In genomic region chr3:101680466-101680865, GRCh38 we compare ENCODE assay signal across 19 cellular contexts. TPM values are rescaled to one million over a fixed set of nuclear protein-coding genes. Genes with fewer than 3 reads are reported as not detected.
DNase-seq lines count a peak whose midpoint lies in the region; ATAC-seq, FAIRE-seq and TF ChIP-seq lines count a peak whose summit lies in the region.
"Had no signal": no experiment of that assay in that cellular context is flagged by ENCODE, and none has a peak within 500 bp of the region (broad histone marks: within the 10 kb centered on the region; RNA-seq: fewer than 3 reads in every experiment).

No MANE protein-coding gene starts in this region.

- peaks cover 31% of the 10 kb centered on the region for H3K4me1 Mint-ChIP-seq in central memory CD8-positive, alpha-beta T cell
- peaks cover 14% of the 10 kb centered on the region for H3K4me1 Mint-ChIP-seq in type B pancreatic cell (ENCODE audit: unreplicated experiment)

- H2AFZ ChIP-seq in HepG2 (ENCODE audit: low read length) (no peak overlapping the region), PC-9 (no peak overlapping the region)

- peaks cover 9 to 36% of the 10 kb centered on the region in 2 experiments for H3K36me3 ChIP-seq in HepG2 (replicated peaks in 1 of 2; ENCODE audit: control insufficient read depth in 1 of 2, insufficient read depth in 2 of 2, low read length in 2 of 2)
- peaks cover 12 to 50% (median 33%) of the 10 kb centered on the region in 4 donors for H3K36me3 ChIP-seq in right lobe of liver
- peaks cover 54% of the 10 kb centered on the region for H3K36me3 ChIP-seq in PC-9 (ENCODE audit: low read depth)

- H3K27me3 ChIP-seq in HepG2 (ENCODE audit: control insufficient read depth in 1 of 2, insufficient read depth in 2 of 2, low read length in 2 of 2): no peaks in the 10 kb centered on the region; a peak in 1 of 5 replicates
- no peaks in the 10 kb centered on the region for H3K27me3 ChIP-seq in right lobe of liver
- no peaks in the 10 kb centered on the region for H3K27me3 ChIP-seq in PC-9 (ENCODE audit: insufficient read depth, low read depth)
- H3K27me3 ChIP-seq: tibial artery had no signal

- CTCF ChIA-PET in HepG2 (lab: Yijun Ruan, JAX; ENCODE audit: low intra/inter-chr PET ratio, low total read pairs): no interaction called here
- CTCF ChIA-PET in PC-9 (lab: Charles Lee): no interaction called here

- H4K20me1 ChIP-seq in HepG2 (ENCODE audit: insufficient read depth, low read length): peaks cover 42% of the 10 kb centered on the region
- H4K20me1 ChIP-seq in PC-9 (ENCODE audit: insufficient read depth): peaks cover 58% of the 10 kb centered on the region

- H3K27ac Mint-ChIP-seq in central memory CD8-positive, alpha-beta T cell (ENCODE audit: low read depth): peak overlapping the region; percentile 3
- peak overlapping the region; percentile 22 for H3K27ac Mint-ChIP-seq in type B pancreatic cell
- H3K27ac Mint-ChIP-seq: CD8-positive, alpha-beta T cell had no signal

- ATAC-seq in HepG2 (no peak), right lobe of liver (no peak), GM21717 (IDR thresholded peaks at IDR 0.05; ENCODE audit: unreplicated experiment) (no peak)
- no peak for ATAC-seq in central memory CD8-positive, alpha-beta T cell (replicated peaks; ENCODE audit: extremely low read depth, poor library complexity, severe bottlenecking)
- ATAC-seq: CD8-positive, alpha-beta T cell; sciatic nerve; stimulated activated naive CD8-positive, alpha-beta T cell treated with anti-CD3 and anti-CD28 coated beads, Interleukin-15, Interleukin-2, amounts not matched to agents 100 U/mL and 50 U/mL, for 24 hours had no signal

- peaks cover 59% of the 10 kb centered on the region for H3K36me3 Mint-ChIP-seq in central memory CD8-positive, alpha-beta T cell (ENCODE audit: insufficient read depth)
- H3K36me3 Mint-ChIP-seq in type B pancreatic cell: peaks cover 28% of the 10 kb centered on the region

- H3K9me3 Mint-ChIP-seq in central memory CD8-positive, alpha-beta T cell: no peaks in the 10 kb centered on the region
- H3K9me3 Mint-ChIP-seq in type B pancreatic cell: no peaks in the 10 kb centered on the region
- H3K9me3 Mint-ChIP-seq: CD8-positive, alpha-beta T cell had no signal

- no peak for FAIRE-seq in HepG2 (lab: Jason Lieb, UNC)
- FAIRE-seq: endometrium had no signal

- POLR2A ChIA-PET in HepG2 (lab: Yijun Ruan, JAX): no interaction called here
- POLR2A ChIA-PET in PC-9 (lab: Charles Lee; ENCODE audit: unreplicated experiment): interaction anchor here (0.7 to 0.8 kb wide), 3 partner anchors 12 to 1218 kb away, joined by 3 to 9 read pairs (median 7); no protein-coding TSS in a partner anchor

- TF ChIP-seq RAD21 in HepG2 (CRISPR knock-in tag; IDR thresholded peaks at IDR 0.05): no peak

- H3K9me2 ChIP-seq in PC-9 (ENCODE audit: insufficient read depth): no peaks in the 10 kb centered on the region

- no peak for TF ChIP-seq CTCF in HepG2 (CRISPR knock-in tag; IDR thresholded peaks at IDR 0.05)
- TF ChIP-seq CTCF in right lobe of liver (IDR thresholded peaks at IDR 0.05): no peak
- no peak for TF ChIP-seq CTCF in PC-9 (conservative IDR thresholded peaks at IDR 0.05)
- no peak for TF ChIP-seq CTCF in type B pancreatic cell (conservative IDR thresholded peaks at IDR 0.05)

- WGBS in HepG2 (ENCODE audit: low lambda C conversion rate): 98% methylated on average over 4 of the region's 4 CpGs
- WGBS in right lobe of liver (ENCODE audit: insufficient coverage, low coverage, low lambda C conversion rate, missing lambda C conversion rate): 83% methylated on average over 4 of the region's 4 CpGs

- H3K9me3 ChIP-seq in HepG2 (ENCODE audit: low read length): no peaks in the 10 kb centered on the region
- H3K9me3 ChIP-seq in right lobe of liver: no peaks in the 10 kb centered on the region
- no peaks in the 10 kb centered on the region for H3K9me3 ChIP-seq in PC-9 (ENCODE audit: insufficient read depth, low read depth)
- H3K9me3 ChIP-seq: tibial artery had no signal

- DNase-seq in HepG2 (ENCODE audit: low spot score) (no peak), right lobe of liver (no peak), PC-9 (no peak), type B pancreatic cell (ENCODE audit: extremely low spot score, unreplicated experiment) (no peak), NOMO-1 treated with DMSO at 0.1 percent for 48 hours (lab: John Stamatoyannopoulos, UW; ENCODE audit: unreplicated experiment) (no peak)
- DNase-seq in central memory CD8-positive, alpha-beta T cell (ENCODE audit: low spot score in 2 of 2): no peak
- DNase-seq: activated CD4-positive, CD25-positive, alpha-beta regulatory T cell treated with anti-CD3 and anti-CD28 coated beads, Interleukin-2, amount 50 U/mL, for 72 hours; activated effector memory CD4-positive, alpha-beta T cell treated with Interleukin-2 at 50 U/mL for 16 hours; amniotic stem cell; CD8-positive, alpha-beta T cell; DMS153; islet precursor cell; NCI-H2081; NCI-H226; stimulated activated naive CD8-positive, alpha-beta T cell treated with anti-CD3 and anti-CD28 coated beads, Interleukin-15, Interleukin-2, amounts not matched to agents 100 U/mL and 50 U/mL, for 24 hours; tibial artery had no signal

- peaks cover 90% of the 10 kb centered on the region for H3F3A ChIP-seq in PC-9 (ENCODE audit: insufficient read depth, low read depth)

- no peaks in the 10 kb centered on the region for H3K27me3 Mint-ChIP-seq in central memory CD8-positive, alpha-beta T cell
- H3K27me3 Mint-ChIP-seq in type B pancreatic cell: peaks cover 3% of the 10 kb centered on the region

- peaks cover 49% of the 10 kb centered on the region for H3K4me1 ChIP-seq in HepG2 (ENCODE audit: insufficient read depth, low read length)
- H3K4me1 ChIP-seq in right lobe of liver: peaks cover 0 to 37% (median 17%) of the 10 kb centered on the region in 4 donors
- H3K4me1 ChIP-seq in PC-9 (replicated peaks; ENCODE audit: insufficient read depth): peaks cover 44% of the 10 kb centered on the region

- H3K27ac ChIP-seq in HepG2 (ENCODE audit: extremely low read length, insufficient read depth, low read length): no peak overlapping the region
- no peak overlapping the region for H3K27ac ChIP-seq in right lobe of liver
- H3K27ac ChIP-seq in PC-9: peak overlapping the region; percentile 5; the same call in 1 of the 2 replicates
- H3K27ac ChIP-seq: tibial artery had no signal

- in situ Hi-C loops in HepG2 (cut with HindIII; ENCODE audit: extremely low pct_ligation_motif_present, low pct_unique_long_range_greater_than_20kb): no loop called here

- H3K4me3 ChIP-seq in HepG2 (replicated peaks in 1 of 3; ENCODE audit: insufficient read depth in 1 of 3, low read depth in 2 of 3, low read length in 3 of 3) (no peak overlapping the region), right lobe of liver (no peak overlapping the region), PC-9 (no peak overlapping the region)
- H3K4me3 ChIP-seq: tibial artery had no signal

- H3K4me3 Mint-ChIP-seq in central memory CD8-positive, alpha-beta T cell: no peak overlapping the region
- H3K4me3 Mint-ChIP-seq in type B pancreatic cell: no peak overlapping the region
- H3K4me3 Mint-ChIP-seq: CD8-positive, alpha-beta T cell had no signal

- TF ChIP-seq POLR2A in HepG2 (IDR thresholded peaks at IDR 0.05; ENCODE audit: insufficient read depth in 1 of 2, low read depth in 2 of 2, low read length in 2 of 2): peak; percentile 37 to 45; a peak in 3 of 4 replicates
- TF ChIP-seq POLR2A in right lobe of liver (IDR thresholded peaks at IDR 0.05): no peak

- intact Hi-C loops in HepG2 (cut with micrococcal nuclease; ENCODE audit: unreplicated experiment): no loop called here
- intact Hi-C loops in right lobe of liver (cut with DNase I): no loop called here
- intact Hi-C loops in PC-9 (cut with micrococcal nuclease; ENCODE audit: unreplicated experiment): loop anchor here (10.0 kb wide), 2 partner anchors 646 to 1186 kb away; partner anchors contain the start of gene TMEM45A

- peaks cover 33% of the 10 kb centered on the region for H3K79me2 ChIP-seq in HepG2 (ENCODE audit: insufficient read depth, low read length)
- H3K79me2 ChIP-seq in PC-9 (ENCODE audit: low read depth): peaks cover 56% of the 10 kb centered on the region

- no peak for TF ChIP-seq EP300 in HepG2 (IDR thresholded peaks at IDR 0.05; ENCODE audit: low read depth in 2 of 2, low read length in 2 of 2)
- no peak for TF ChIP-seq EP300 in HepG2 (CRISPR knock-in tag; IDR thresholded peaks at IDR 0.05; ENCODE audit: borderline replicate concordance)

- no peak overlapping the region for H3K9ac ChIP-seq in HepG2 (ENCODE audit: insufficient read depth, low read depth, low read length)

- BruUV-seq in HepG2 (replicated peaks; lab: Mats Ljungman, UMichigan) (no TSS peak), PC-9 (replicated peaks; lab: Mats Ljungman, UMichigan) (no TSS peak)

- H3K4me2 ChIP-seq in HepG2 (ENCODE audit: low read depth, low read length): no peak overlapping the region
- H3K4me2 ChIP-seq in PC-9: no peak overlapping the region

RNA-seq across cellular contexts. Expression of gene ZBTB11, which starts 3.5 kb away (rescaled TPM):
- total RNA-seq in HepG2 (2016; rRNA removed; fragmentation: Illumina TruSeq; extraction: Trizol): 18.1 and 24.6 TPM in 2 replicates
- 5.4 and 8.1 TPM in 2 replicates for total RNA-seq in HepG2 (2016; cell fraction: cytosol; rRNA removed; fragmentation: Illumina TruSeq; extraction: Trizol; ENCODE audit: low read depth)
- 17.4 and 24.4 TPM in 2 replicates for total RNA-seq in HepG2 (2016; cell fraction: insoluble cytoplasmic fraction; rRNA removed; fragmentation: Illumina TruSeq; extraction: Trizol)
- total RNA-seq in HepG2 (2016; cell fraction: membrane; rRNA removed; fragmentation: Illumina TruSeq; extraction: Trizol): 6.4 and 7.7 TPM in 2 replicates
- total RNA-seq in HepG2 (2016; cell fraction: nucleus; rRNA removed; fragmentation: Illumina TruSeq; extraction: Trizol): 20.2 and 22.5 TPM in 2 replicates
- 5.2 and 5.9 TPM in 2 replicates for polyA plus RNA-seq in HepG2 (2011; rRNA removed)
- 1.9 and 2.8 TPM in 2 replicates for polyA plus RNA-seq in HepG2 (2011; cell fraction: cytosol; rRNA removed)
- polyA plus RNA-seq in HepG2 (2011; cell fraction: nucleus; rRNA removed): 6.0 and 7.5 TPM in 2 replicates
- 7.3 and 8.2 TPM in 2 replicates for polyA plus RNA-seq in HepG2 (2012)
- 0.27 TPM in 2 replicates for polyA plus RNA-seq in HepG2 (2016; cell fraction: cytosol; fragmentation: Illumina TruSeq; extraction: Trizol; ENCODE audit: low read depth)
- 12.4 and 13.0 TPM in 2 replicates for polyA plus RNA-seq in HepG2 (2016; cell fraction: insoluble cytoplasmic fraction; fragmentation: Illumina TruSeq; extraction: Trizol; ENCODE audit: low read depth)
- 1.3 TPM in 2 replicates for polyA plus RNA-seq in HepG2 (2016; cell fraction: membrane; fragmentation: Illumina TruSeq; extraction: Trizol; ENCODE audit: low read depth)
- polyA plus RNA-seq in HepG2 (2016; cell fraction: nucleus; fragmentation: Illumina TruSeq; extraction: Trizol; ENCODE audit: insufficient read depth, low read depth): 18.0 and 18.7 TPM in 2 replicates
- 7.1 and 9.5 TPM in 2 replicates for polyA minus RNA-seq in HepG2 (2011; rRNA and poly(A)+ RNA removed; ENCODE audit: low replicate concordance)
- polyA minus RNA-seq in HepG2 (2011; cell fraction: cytosol; rRNA and poly(A)+ RNA removed): 11.8 and 14.0 TPM in 2 replicates
- polyA minus RNA-seq in HepG2 (2011; cell fraction: nucleus; rRNA and poly(A)+ RNA removed): 27.7 and 31.0 TPM in 2 replicates
- total RNA-seq in right lobe of liver: 1 to 10 TPM; 5.4 to 8.5 (median 7.9) TPM
- 18.0 and 22.1 TPM in 2 replicates for total RNA-seq in PC-9 (2021)
- total RNA-seq in type B pancreatic cell (ENCODE audit: low replicate concordance): 15.4 and 18.4 TPM in 2 replicates

RNA-seq across cellular contexts. Expression of gene RPL24, which starts 6.1 kb away (rescaled TPM):
- total RNA-seq in HepG2 (2016; rRNA removed; fragmentation: Illumina TruSeq; extraction: Trizol) (1,056 and 1,362 TPM in 2 replicates), right lobe of liver (100 to 1,000 TPM; 336 to 620 (median 364) TPM), PC-9 (2021) (1,834 and 1,944 TPM in 2 replicates), type B pancreatic cell (ENCODE audit: low replicate concordance) (1,197 and 1,373 TPM in 2 replicates)
- total RNA-seq in HepG2 (2016; cell fraction: cytosol; rRNA removed; fragmentation: Illumina TruSeq; extraction: Trizol; ENCODE audit: low read depth): 1,422 and 1,553 TPM in 2 replicates
- total RNA-seq in HepG2 (2016; cell fraction: insoluble cytoplasmic fraction; rRNA removed; fragmentation: Illumina TruSeq; extraction: Trizol): 1,073 and 1,398 TPM in 2 replicates
- 1,942 and 1,946 TPM in 2 replicates for total RNA-seq in HepG2 (2016; cell fraction: membrane; rRNA removed; fragmentation: Illumina TruSeq; extraction: Trizol)
- 372 and 380 TPM in 2 replicates for total RNA-seq in HepG2 (2016; cell fraction: nucleus; rRNA removed; fragmentation: Illumina TruSeq; extraction: Trizol)
- polyA plus RNA-seq in HepG2 (2011; rRNA removed): 1,058 and 1,150 TPM in 2 replicates
- 564 and 1,013 TPM in 2 replicates for polyA plus RNA-seq in HepG2 (2011; cell fraction: cytosol; rRNA removed)
- polyA plus RNA-seq in HepG2 (2011; cell fraction: nucleus; rRNA removed): 191 and 261 TPM in 2 replicates
- polyA plus RNA-seq in HepG2 (2012): 1,418 and 1,581 TPM in 2 replicates
- 1,680 and 1,696 TPM in 2 replicates for polyA plus RNA-seq in HepG2 (2016; cell fraction: cytosol; fragmentation: Illumina TruSeq; extraction: Trizol; ENCODE audit: low read depth)
- 1,319 and 1,459 TPM in 2 replicates for polyA plus RNA-seq in HepG2 (2016; cell fraction: insoluble cytoplasmic fraction; fragmentation: Illumina TruSeq; extraction: Trizol; ENCODE audit: low read depth)
- 1,798 and 1,842 TPM in 2 replicates for polyA plus RNA-seq in HepG2 (2016; cell fraction: membrane; fragmentation: Illumina TruSeq; extraction: Trizol; ENCODE audit: low read depth)
- polyA plus RNA-seq in HepG2 (2016; cell fraction: nucleus; fragmentation: Illumina TruSeq; extraction: Trizol; ENCODE audit: insufficient read depth, low read depth): 641 and 653 TPM in 2 replicates
- 269 and 569 TPM in 2 replicates for polyA minus RNA-seq in HepG2 (2011; rRNA and poly(A)+ RNA removed; ENCODE audit: low replicate concordance)
- polyA minus RNA-seq in HepG2 (2011; cell fraction: cytosol; rRNA and poly(A)+ RNA removed): 209 and 212 TPM in 2 replicates
- polyA minus RNA-seq in HepG2 (2011; cell fraction: nucleus; rRNA and poly(A)+ RNA removed): 213 and 250 TPM in 2 replicates

RNA-seq across cellular contexts. Expression of gene CEP97, which starts 43.9 kb away (rescaled TPM):
- total RNA-seq in HepG2 (2016; rRNA removed; fragmentation: Illumina TruSeq; extraction: Trizol) (6.5 and 10.2 TPM in 2 replicates), right lobe of liver (1 to 10 TPM; 2.2 to 3.8 (median 2.7) TPM), PC-9 (2021) (13.4 and 20.6 TPM in 2 replicates), type B pancreatic cell (ENCODE audit: low replicate concordance) (11.3 and 24.2 TPM in 2 replicates)
- 0.88 and 0.91 TPM in 2 replicates for total RNA-seq in HepG2 (2016; cell fraction: cytosol; rRNA removed; fragmentation: Illumina TruSeq; extraction: Trizol; ENCODE audit: low read depth)
- 6.7 and 10.1 TPM in 2 replicates for total RNA-seq in HepG2 (2016; cell fraction: insoluble cytoplasmic fraction; rRNA removed; fragmentation: Illumina TruSeq; extraction: Trizol)
- 1.4 and 1.5 TPM in 2 replicates for total RNA-seq in HepG2 (2016; cell fraction: membrane; rRNA removed; fragmentation: Illumina TruSeq; extraction: Trizol)
- 6.3 and 6.4 TPM in 2 replicates for total RNA-seq in HepG2 (2016; cell fraction: nucleus; rRNA removed; fragmentation: Illumina TruSeq; extraction: Trizol)
- 0.71 and 0.99 TPM in 2 replicates for polyA plus RNA-seq in HepG2 (2011; rRNA removed)
- polyA plus RNA-seq in HepG2 (2011; cell fraction: cytosol; rRNA removed): 0.43 and 0.78 TPM in 2 replicates
- 0.72 and 2.3 TPM in 2 replicates for polyA plus RNA-seq in HepG2 (2011; cell fraction: nucleus; rRNA removed)
- polyA plus RNA-seq in HepG2 (2012): 1.4 and 1.8 TPM in 2 replicates
- 0.03 and 0.05 TPM in 2 replicates for polyA plus RNA-seq in HepG2 (2016; cell fraction: cytosol; fragmentation: Illumina TruSeq; extraction: Trizol; ENCODE audit: low read depth)
- 2.2 and 2.4 TPM in 2 replicates for polyA plus RNA-seq in HepG2 (2016; cell fraction: insoluble cytoplasmic fraction; fragmentation: Illumina TruSeq; extraction: Trizol; ENCODE audit: low read depth)
- 0.16 and 0.17 TPM in 2 replicates for polyA plus RNA-seq in HepG2 (2016; cell fraction: membrane; fragmentation: Illumina TruSeq; extraction: Trizol; ENCODE audit: low read depth)
- 3.7 and 4.7 TPM in 2 replicates for polyA plus RNA-seq in HepG2 (2016; cell fraction: nucleus; fragmentation: Illumina TruSeq; extraction: Trizol; ENCODE audit: insufficient read depth, low read depth)
- 1.5 and 7.8 TPM in 2 replicates for polyA minus RNA-seq in HepG2 (2011; rRNA and poly(A)+ RNA removed; ENCODE audit: low replicate concordance)
- 3.0 and 4.2 TPM in 2 replicates for polyA minus RNA-seq in HepG2 (2011; cell fraction: cytosol; rRNA and poly(A)+ RNA removed)
- 5.2 and 6.5 TPM in 2 replicates for polyA minus RNA-seq in HepG2 (2011; cell fraction: nucleus; rRNA and poly(A)+ RNA removed)
